8 cellular contexts compared by ENCODE assay signal in genomic region chr5:175478008-175478383, GRCh38. TPM values are rescaled to one million over a fixed set of nuclear protein-coding genes. Genes with fewer than 3 reads are reported as not detected.
DNase-seq lines count a peak whose midpoint lies in the region; ATAC-seq and TF ChIP-seq lines count a peak whose summit lies in the region.

No MANE protein-coding gene starts in this region.

- H3K27ac ChIP-seq in colonic mucosa = peak overlapping the region; percentile 68

- H3K4me1 ChIP-seq in BE2C = no peaks in the 10 kb centered on the region
- H3K4me1 ChIP-seq in colonic mucosa = no peaks in the 10 kb centered on the region

- peak overlapping the region; percentile 42 to 84 for H3K9ac ChIP-seq in colonic mucosa (ENCODE audit: low read depth in 2 of 2, low read length in 2 of 2)

- TF ChIP-seq CTCF in BE2C (IDR thresholded peaks at IDR 0.05; ENCODE audit: low read depth, low read length) = no peak
- no peak for TF ChIP-seq CTCF in colonic mucosa (IDR thresholded peaks at IDR 0.05)
- no peak for TF ChIP-seq CTCF in nephron (IDR thresholded peaks at IDR 0.05; ENCODE audit: unreplicated experiment in 3 of 3)

- peaks cover 27% of the 10 kb centered on the region for H3K36me3 ChIP-seq in BE2C
- H3K36me3 ChIP-seq in colonic mucosa = no peaks in the 10 kb centered on the region

- no peaks in the 10 kb centered on the region for H3K27me3 Mint-ChIP-seq in IgD-negative memory B cell
- H3K27me3 Mint-ChIP-seq in nephron (ENCODE audit: low read depth) = peaks cover 17% of the 10 kb centered on the region

- H3K9me3 Mint-ChIP-seq in IgD-negative memory B cell = no peaks in the 10 kb centered on the region
- H3K9me3 Mint-ChIP-seq in nephron = peaks cover 3% of the 10 kb centered on the region

- H3K27ac Mint-ChIP-seq in IgD-negative memory B cell = peak overlapping the region in 2 of 3 donors; percentile 55 to 58
- H3K27ac Mint-ChIP-seq in nephron = peak overlapping the region; percentile 17 to 73 (median 48)

- H3K4me1 Mint-ChIP-seq in IgD-negative memory B cell (peaks cover 13 to 38% (median 32%) of the 10 kb centered on the region in 3 donors), nephron (peaks cover 24% of the 10 kb centered on the region)

- H3K9me3 ChIP-seq in BE2C (no peaks in the 10 kb centered on the region), colonic mucosa (no peaks in the 10 kb centered on the region)

- H3K36me3 Mint-ChIP-seq in IgD-negative memory B cell (peaks cover 1% of the 10 kb centered on the region), nephron (ENCODE audit: low read depth) (peaks cover 29% of the 10 kb centered on the region)

- H3K27me3 ChIP-seq in BE2C (peaks cover 6% of the 10 kb centered on the region), colonic mucosa (no peaks in the 10 kb centered on the region)

- peak overlapping the region; percentile 89 to 96 (median 90) for H3K4me3 Mint-ChIP-seq in IgD-negative memory B cell
- H3K4me3 Mint-ChIP-seq in nephron = peak overlapping the region; percentile 81 to 92 (median 87)

- ATAC-seq in HG03378 (IDR thresholded peaks at IDR 0.05; ENCODE audit: unreplicated experiment) = no peak

- peak overlapping the region; percentile 87 for H3K4me3 ChIP-seq in BE2C (ENCODE audit: low read depth, low read length)
- peak overlapping the region; percentile 72 for H3K4me3 ChIP-seq in colonic mucosa

- intact Hi-C loops in colonic mucosa (cut with DNase I) = no loop called here

- no peak for DNase-seq in BE2C
- no peak for DNase-seq in colonic mucosa
- no peak for DNase-seq in HPDE6-E6E7 (ENCODE audit: extremely low spot score)
- no peak for DNase-seq in NCI-H187 (lab: John Stamatoyannopoulos, UW)
- no peak for DNase-seq in activated CD8-positive, alpha-beta memory T cell treated with anti-CD3 and anti-CD28 coated beads, Interleukin-2, amount 50 U/mL, for 4 hours

RNA-seq across cellular contexts. Expression of gene SFXN1, which starts 0.4 kb away (rescaled TPM):
- 73.4 TPM for polyA plus RNA-seq in BE2C (2012; ENCODE audit: insufficient read depth, insufficient read length, low read depth)
- 26.9 TPM for polyA plus RNA-seq in IgD-negative memory B cell
- 10 to 100 TPM; 71.9 to 95.7 TPM for total RNA-seq in colonic mucosa

RNA-seq across cellular contexts. Expression of gene DRD1, which starts 34.0 kb away (rescaled TPM):
- polyA plus RNA-seq in BE2C (2012; ENCODE audit: insufficient read depth, insufficient read length, low read depth) = not detected
- polyA plus RNA-seq in IgD-negative memory B cell = not detected
- total RNA-seq in colonic mucosa = under 1 TPM in 1 of 2 donors, not detected in 1; 0.10 TPM
